ENCODE assay signal across 11 cellular contexts in genomic region chr4:114040319-114041116, GRCh38.
A peak's percentile ranks its signal among the peaks of the same experiment; 100 is the strongest.
DNase-seq lines count a peak whose midpoint lies in the region; ATAC-seq, FAIRE-seq and TF ChIP-seq lines count a peak whose summit lies in the region.
"Had no signal": no experiment of that assay in that cellular context is flagged by ENCODE, and none has a peak within 500 bp of the region (broad histone marks: within the 10 kb centered on the region; RNA-seq: fewer than 3 reads in every experiment).

No MANE protein-coding gene starts in this region.

- no peak overlapping the region for H3K4me3 Mint-ChIP-seq in mesothelial cell of epicardium
- H3K4me3 Mint-ChIP-seq in endothelial cell (ENCODE audit: unreplicated experiment) = no peak overlapping the region

- no peak overlapping the region for H3K4me3 ChIP-seq in trophoblast cell (ENCODE audit: low read depth, low read length)
- H3K4me3 ChIP-seq: HAP-1, Peyer's patch had no signal

- peak; percentile 86 for FAIRE-seq in GM19239 (lab: Jason Lieb, UNC)

- no peak overlapping the region for H2AK5ac ChIP-seq in trophoblast cell (ENCODE audit: low read length)

- H3K27ac Mint-ChIP-seq in mesothelial cell of epicardium = no peak overlapping the region
- no peak overlapping the region for H3K27ac Mint-ChIP-seq in endothelial cell (ENCODE audit: unreplicated experiment)

- no CpG with 5 or more reads among the region's 3 CpGs for WGBS in trophoblast cell (ENCODE audit: extremely low coverage, insufficient coverage, insufficient read length)

- H3K27ac ChIP-seq in trophoblast cell (ENCODE audit: low read depth, low read length) = peak overlapping the region; percentile 40
- H3K27ac ChIP-seq: Peyer's patch had no signal

- no peak overlapping the region for H2BK120ac ChIP-seq in trophoblast cell (ENCODE audit: insufficient read depth, low read length, poor library complexity)

- H4K8ac ChIP-seq in trophoblast cell (ENCODE audit: low read depth, low read length) = no peak overlapping the region

- no peaks in the 10 kb centered on the region for H3K27me3 ChIP-seq in trophoblast cell (ENCODE audit: insufficient read depth, low read length)
- H3K27me3 ChIP-seq: Peyer's patch had no signal

- peaks cover 3 to 4% of the 10 kb centered on the region in 2 experiments for H3K4me1 ChIP-seq in trophoblast cell (ENCODE audit: control insufficient read depth in 1 of 2, insufficient read depth in 2 of 2, low read length in 2 of 2)
- H3K4me1 ChIP-seq: HAP-1, Peyer's patch had no signal

- no peak overlapping the region for H2AFZ ChIP-seq in trophoblast cell (ENCODE audit: insufficient read depth, low read length, poor library complexity)

- no peak overlapping the region for H3K23ac ChIP-seq in trophoblast cell (ENCODE audit: low read length)

- ATAC-seq in HG02840 (IDR thresholded peaks at IDR 0.05; ENCODE audit: low FRiP score, unreplicated experiment) = peak; percentile 81

- DNase-seq in GM19239 (ENCODE audit: insufficient read length, low spot score) (peak; percentile 23), NCI-H69 (lab: John Stamatoyannopoulos, UW) (peak; percentile 57), trophoblast cell (no peak), NCI-H1092 (lab: John Stamatoyannopoulos, UW) (no peak), mesothelial cell of epicardium (ENCODE audit: low spot score in 2 of 2, unreplicated experiment in 2 of 2) (no peak), endothelial cell (ENCODE audit: low spot score) (no peak)
- DNase-seq in stimulated activated CD4-positive, alpha-beta T cell treated with anti-CD3 and anti-CD28 coated beads, Interleukin-4, amount 100 ng/mL, for 24 hours = no peak
- DNase-seq: activated naive CD4-positive, alpha-beta T cell; Peyer's patch had no signal

- no peak overlapping the region for H3K9ac ChIP-seq in trophoblast cell (ENCODE audit: low read length)

- no peak overlapping the region for H4K12ac ChIP-seq in trophoblast cell (ENCODE audit: low read depth, low read length)

- H3K4me2 ChIP-seq in trophoblast cell (ENCODE audit: low read length) = peak overlapping the region; percentile 32

- H2BK5ac ChIP-seq in trophoblast cell (ENCODE audit: low read depth, low read length, poor library complexity) = no peak overlapping the region

- H3K9me3 Mint-ChIP-seq in mesothelial cell of epicardium = peaks cover 3% of the 10 kb centered on the region
- H3K9me3 Mint-ChIP-seq in endothelial cell (ENCODE audit: unreplicated experiment) = no peaks in the 10 kb centered on the region

- H3K79me1 ChIP-seq in trophoblast cell (ENCODE audit: low read length) = no peaks in the 10 kb centered on the region

- no peak overlapping the region for H4K91ac ChIP-seq in trophoblast cell (ENCODE audit: low read depth, low read length)

- H3K9me3 ChIP-seq in trophoblast cell (ENCODE audit: insufficient read depth, low read depth, low read length) = no peaks in the 10 kb centered on the region
- H3K9me3 ChIP-seq: HAP-1, Peyer's patch had no signal

- no peak overlapping the region for H3K14ac ChIP-seq in trophoblast cell (ENCODE audit: low read length)

- H3K36me3 Mint-ChIP-seq in mesothelial cell of epicardium = no peaks in the 10 kb centered on the region
- no peaks in the 10 kb centered on the region for H3K36me3 Mint-ChIP-seq in endothelial cell (ENCODE audit: low read depth, unreplicated experiment)

- H3K18ac ChIP-seq in trophoblast cell (ENCODE audit: low read length) = no peak overlapping the region

- no peak overlapping the region for H2BK12ac ChIP-seq in trophoblast cell (ENCODE audit: low read length)

- H3K4me1 Mint-ChIP-seq in mesothelial cell of epicardium (peaks cover 5% of the 10 kb centered on the region), endothelial cell (ENCODE audit: unreplicated experiment) (peaks cover 5% of the 10 kb centered on the region)

- no peaks in the 10 kb centered on the region for H3K79me2 ChIP-seq in trophoblast cell (ENCODE audit: control insufficient read depth, insufficient read depth, low read length, poor library complexity)

- H3K36me3 ChIP-seq in trophoblast cell (ENCODE audit: control insufficient read depth in 1 of 2, insufficient read depth in 2 of 2, low read length in 2 of 2) = no peaks in the 10 kb centered on the region
- H3K36me3 ChIP-seq: HAP-1, Peyer's patch had no signal

- H3K27me3 Mint-ChIP-seq in mesothelial cell of epicardium (ENCODE audit: low read depth) (no peaks in the 10 kb centered on the region), endothelial cell (ENCODE audit: unreplicated experiment) (no peaks in the 10 kb centered on the region)

- H3K4ac ChIP-seq in trophoblast cell (ENCODE audit: low read depth, low read length) = no peak overlapping the region

- TF ChIP-seq CTCF in mesothelial cell of epicardium (IDR thresholded peaks at IDR 0.05; ENCODE audit: unreplicated experiment) (no peak), endothelial cell (IDR thresholded peaks at IDR 0.05; ENCODE audit: unreplicated experiment) (no peak)

Comparison
In these comparisons a context has a peak if more than half of its experiments do, and no peak if none do; other contexts are left out.
1. DNase-seq: peak in GM19239 (single experiment) and NCI-H69 (single experiment); none in trophoblast cell (0 of 2), NCI-H1092 (single experiment), stimulated activated CD4-positive, alpha-beta T cell treated with anti-CD3 and anti-CD28 coated beads, Interleukin-4, amount 100 ng/mL, for 24 hours (single experiment), mesothelial cell of epicardium (0 of 2) and endothelial cell (single experiment).